In the genomic region with DNA sequence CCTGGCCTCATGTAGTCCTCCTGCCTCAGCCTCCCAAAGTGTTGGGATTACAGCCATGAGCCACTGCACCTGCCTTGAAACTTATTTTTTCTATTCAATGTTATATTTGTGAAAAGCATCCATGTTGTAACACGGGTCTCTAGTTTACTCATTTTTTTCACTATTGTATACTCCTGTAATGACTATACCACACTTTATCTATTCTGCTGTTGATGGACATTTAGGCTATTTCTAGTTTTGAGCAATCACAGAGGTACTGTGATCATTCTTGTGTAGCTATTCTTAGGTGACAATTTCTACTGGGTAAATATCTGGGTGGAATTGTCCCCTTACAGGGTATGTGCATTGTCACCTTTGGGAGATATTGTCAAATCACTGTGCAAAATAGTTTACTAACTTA, we compare ENCODE assay signal across 25 cellular contexts. TPM values are rescaled to one million over a fixed set of nuclear protein-coding genes. Genes with fewer than 3 reads are reported as not detected.
DNase-seq lines count a peak whose midpoint lies in the region; ATAC-seq lines count a peak whose summit lies in the region.
"Had no signal": no experiment of that assay in that cellular context is flagged by ENCODE, and none has a peak within 500 bp of the region (broad histone marks: within the 10 kb centered on the region; RNA-seq: fewer than 3 reads in every experiment).

No MANE protein-coding gene starts in this region.

- no peaks in the 10 kb centered on the region for H3K36me3 Mint-ChIP-seq in activated CD4-positive, alpha-beta T cell treated with anti-CD3 and anti-CD28 coated beads for 36 hours (ENCODE audit: low read depth)
- H3K36me3 Mint-ChIP-seq: CD14-positive monocyte; CD8-positive, alpha-beta memory T cell had no signal

- DNase-seq in NCI-H2107 treated with DMSO at 0.1 percent for 48 hours (lab: John Stamatoyannopoulos, UW; ENCODE audit: unreplicated experiment) = no peak
- no peak for DNase-seq in activated CD4-positive, alpha-beta T cell treated with anti-CD3 and anti-CD28 coated beads for 36 hours
- DNase-seq: 8988T; ACHN; BE2C; CD8-positive, alpha-beta memory T cell; DMS 273 treated with DMSO at 0.1 percent for 48 hours; DMS79; EL; GDM1; H9; MM.1S; NCI-H2029 treated with DMSO at 0.1 percent for 48 hours; NCI-H2227 treated with DMSO at 0.1 percent for 48 hours; NCI-H526 treated with DMSO at 0.1 percent for 48 hours; Right ventricle myocardium superior; RPMI8226 had no signal

- intact Hi-C loops in activated CD4-positive, alpha-beta T cell treated with anti-CD3 and anti-CD28 coated beads for 36 hours (cut with DNase I, micrococcal nuclease) = no loop called here

- ATAC-seq in GM18499 (IDR thresholded peaks at IDR 0.05; ENCODE audit: insufficient read depth, unreplicated experiment) (peak; percentile 73), GM19351 (IDR thresholded peaks at IDR 0.05; ENCODE audit: unreplicated experiment) (peak; percentile 91), HG02870 (IDR thresholded peaks at IDR 0.05; ENCODE audit: unreplicated experiment) (peak; percentile 78), HG03565 (IDR thresholded peaks at IDR 0.05; ENCODE audit: unreplicated experiment) (peak; percentile 76), HG03045 (IDR thresholded peaks at IDR 0.05; ENCODE audit: unreplicated experiment) (no peak)
- no peak for ATAC-seq in activated CD4-positive, alpha-beta T cell treated with anti-CD3 and anti-CD28 coated beads for 36 hours
- ATAC-seq: GM23338 had no signal

- no peaks in the 10 kb centered on the region for H3K27me3 Mint-ChIP-seq in activated CD4-positive, alpha-beta T cell treated with anti-CD3 and anti-CD28 coated beads for 36 hours
- H3K27me3 Mint-ChIP-seq: IgD-negative memory B cell had no signal

- H3K4me1 Mint-ChIP-seq in activated CD4-positive, alpha-beta T cell treated with anti-CD3 and anti-CD28 coated beads for 36 hours = peaks cover 10% of the 10 kb centered on the region
- H3K4me1 Mint-ChIP-seq: IgD-negative memory B cell had no signal

- H3K9me3 Mint-ChIP-seq in activated CD4-positive, alpha-beta T cell treated with anti-CD3 and anti-CD28 coated beads for 36 hours (ENCODE audit: low read depth) = no peaks in the 10 kb centered on the region
- H3K9me3 Mint-ChIP-seq: CD14-positive monocyte; CD8-positive, alpha-beta memory T cell; GM23338; IgD-negative memory B cell had no signal

- no peak overlapping the region for H3K27ac Mint-ChIP-seq in activated CD4-positive, alpha-beta T cell treated with anti-CD3 and anti-CD28 coated beads for 36 hours
- H3K27ac Mint-ChIP-seq: CD14-positive monocyte; CD8-positive, alpha-beta memory T cell; GM23338; H9; IgD-negative memory B cell had no signal

- H3K4me3 Mint-ChIP-seq in activated CD4-positive, alpha-beta T cell treated with anti-CD3 and anti-CD28 coated beads for 36 hours = no peak overlapping the region
- H3K4me3 Mint-ChIP-seq: CD14-positive monocyte; CD8-positive, alpha-beta memory T cell; GM23338; H9; IgD-negative memory B cell had no signal

- POLR2A ChIA-PET in activated CD4-positive, alpha-beta T cell treated with anti-CD3 and anti-CD28 coated beads for 36 hours (lab: Charles Lee) = no interaction called here

- CTCF ChIA-PET in activated CD4-positive, alpha-beta T cell treated with anti-CD3 and anti-CD28 coated beads for 36 hours (lab: Charles Lee) = interaction anchor here (0.5 kb wide), 1 partner anchor 204 kb away, joined by 3 read pairs; no protein-coding TSS in a partner anchor

RNA-seq across cellular contexts. Expression of a gene that starts 3.6 kb away (rescaled TPM):
- total RNA-seq in activated CD4-positive, alpha-beta T cell treated with anti-CD3 and anti-CD28 coated beads for 36 hours = under 1 TPM; 0.66 to 0.79 TPM

Comparison
In these comparisons a context has a peak if more than half of its experiments do, and no peak if none do; other contexts are left out.
1. ATAC-seq: peak in GM18499 (single experiment), GM19351 (single experiment), HG02870 (single experiment) and HG03565 (single experiment); none in HG03045 (single experiment) and activated CD4-positive, alpha-beta T cell treated with anti-CD3 and anti-CD28 coated beads for 36 hours (single experiment).